ENCODE assay signal across 1 cellular context in the genomic region with DNA sequence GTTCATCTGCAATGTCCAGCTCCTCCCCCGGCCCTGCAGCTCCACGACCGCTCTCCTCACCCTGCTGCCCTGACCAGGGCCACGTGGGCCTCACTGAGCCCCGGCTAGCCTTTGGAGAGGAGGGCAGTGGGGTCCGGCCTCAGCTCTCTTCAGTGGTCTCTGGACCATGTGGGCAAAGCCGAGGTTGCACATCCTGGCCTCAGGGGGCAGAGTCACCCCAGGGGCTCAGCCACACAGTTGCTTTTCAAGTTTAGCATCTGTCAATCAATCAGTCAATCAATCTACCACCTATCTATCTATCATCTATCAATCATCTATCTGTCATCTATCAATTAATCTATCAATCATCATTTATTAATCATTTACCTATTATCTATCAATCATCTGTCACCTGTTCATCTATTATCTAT.
TF ChIP-seq lines count a peak whose summit lies in the region.

No MANE protein-coding gene starts in this region.

TF ChIP-seq in GM23338, 12 proteins besides CTCF, POLR2A, EP300 and RAD21 (continued from another document):
- TF ChIP-seq, protein P1, sequence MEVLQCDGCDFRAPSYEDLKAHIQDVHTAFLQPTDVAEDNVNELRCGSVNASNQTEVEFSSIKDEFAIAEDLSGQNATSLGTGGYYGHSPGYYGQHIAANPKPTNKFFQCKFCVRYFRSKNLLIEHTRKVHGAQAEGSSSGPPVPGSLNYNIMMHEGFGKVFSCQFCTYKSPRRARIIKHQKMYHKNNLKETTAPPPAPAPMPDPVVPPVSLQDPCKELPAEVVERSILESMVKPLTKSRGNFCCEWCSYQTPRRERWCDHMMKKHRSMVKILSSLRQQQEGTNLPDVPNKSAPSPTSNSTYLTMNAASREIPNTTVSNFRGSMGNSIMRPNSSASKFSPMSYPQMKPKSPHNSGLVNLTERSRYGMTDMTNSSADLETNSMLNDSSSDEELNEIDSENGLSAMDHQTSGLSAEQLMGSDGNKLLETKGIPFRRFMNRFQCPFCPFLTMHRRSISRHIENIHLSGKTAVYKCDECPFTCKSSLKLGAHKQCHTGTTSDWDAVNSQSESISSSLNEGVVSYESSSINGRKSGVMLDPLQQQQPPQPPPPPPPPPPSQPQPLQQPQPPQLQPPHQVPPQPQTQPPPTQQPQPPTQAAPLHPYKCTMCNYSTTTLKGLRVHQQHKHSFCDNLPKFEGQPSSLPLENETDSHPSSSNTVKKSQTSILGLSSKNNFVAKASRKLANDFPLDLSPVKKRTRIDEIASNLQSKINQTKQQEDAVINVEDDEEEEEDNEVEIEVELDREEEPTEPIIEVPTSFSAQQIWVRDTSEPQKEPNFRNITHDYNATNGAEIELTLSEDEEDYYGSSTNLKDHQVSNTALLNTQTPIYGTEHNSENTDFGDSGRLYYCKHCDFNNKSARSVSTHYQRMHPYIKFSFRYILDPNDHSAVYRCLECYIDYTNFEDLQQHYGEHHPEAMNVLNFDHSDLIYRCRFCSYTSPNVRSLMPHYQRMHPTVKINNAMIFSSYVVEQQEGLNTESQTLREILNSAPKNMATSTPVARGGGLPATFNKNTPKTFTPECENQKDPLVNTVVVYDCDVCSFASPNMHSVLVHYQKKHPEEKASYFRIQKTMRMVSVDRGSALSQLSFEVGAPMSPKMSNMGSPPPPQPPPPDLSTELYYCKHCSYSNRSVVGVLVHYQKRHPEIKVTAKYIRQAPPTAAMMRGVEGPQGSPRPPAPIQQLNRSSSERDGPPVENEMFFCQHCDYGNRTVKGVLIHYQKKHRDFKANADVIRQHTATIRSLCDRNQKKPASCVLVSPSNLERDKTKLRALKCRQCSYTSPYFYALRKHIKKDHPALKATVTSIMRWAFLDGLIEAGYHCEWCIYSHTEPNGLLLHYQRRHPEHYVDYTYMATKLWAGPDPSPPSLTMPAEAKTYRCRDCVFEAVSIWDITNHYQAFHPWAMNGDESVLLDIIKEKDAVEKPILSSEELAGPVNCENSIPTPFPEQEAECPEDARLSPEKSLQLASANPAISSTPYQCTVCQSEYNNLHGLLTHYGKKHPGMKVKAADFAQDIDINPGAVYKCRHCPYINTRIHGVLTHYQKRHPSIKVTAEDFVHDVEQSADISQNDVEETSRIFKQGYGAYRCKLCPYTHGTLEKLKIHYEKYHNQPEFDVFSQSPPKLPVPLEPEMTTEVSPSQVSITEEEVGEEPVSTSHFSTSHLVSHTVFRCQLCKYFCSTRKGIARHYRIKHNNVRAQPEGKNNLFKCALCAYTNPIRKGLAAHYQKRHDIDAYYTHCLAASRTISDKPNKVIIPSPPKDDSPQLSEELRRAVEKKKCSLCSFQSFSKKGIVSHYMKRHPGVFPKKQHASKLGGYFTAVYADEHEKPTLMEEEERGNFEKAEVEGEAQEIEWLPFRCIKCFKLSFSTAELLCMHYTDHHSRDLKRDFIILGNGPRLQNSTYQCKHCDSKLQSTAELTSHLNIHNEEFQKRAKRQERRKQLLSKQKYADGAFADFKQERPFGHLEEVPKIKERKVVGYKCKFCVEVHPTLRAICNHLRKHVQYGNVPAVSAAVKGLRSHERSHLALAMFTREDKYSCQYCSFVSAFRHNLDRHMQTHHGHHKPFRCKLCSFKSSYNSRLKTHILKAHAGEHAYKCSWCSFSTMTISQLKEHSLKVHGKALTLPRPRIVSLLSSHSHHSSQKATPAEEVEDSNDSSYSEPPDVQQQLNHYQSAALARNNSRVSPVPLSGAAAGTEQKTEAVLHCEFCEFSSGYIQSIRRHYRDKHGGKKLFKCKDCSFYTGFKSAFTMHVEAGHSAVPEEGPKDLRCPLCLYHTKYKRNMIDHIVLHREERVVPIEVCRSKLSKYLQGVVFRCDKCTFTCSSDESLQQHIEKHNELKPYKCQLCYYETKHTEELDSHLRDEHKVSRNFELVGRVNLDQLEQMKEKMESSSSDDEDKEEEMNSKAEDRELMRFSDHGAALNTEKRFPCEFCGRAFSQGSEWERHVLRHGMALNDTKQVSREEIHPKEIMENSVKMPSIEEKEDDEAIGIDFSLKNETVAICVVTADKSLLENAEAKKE (CRISPR knock-in tag; IDR thresholded peaks at IDR 0.05) = no peak
- TF ChIP-seq, protein P2, sequence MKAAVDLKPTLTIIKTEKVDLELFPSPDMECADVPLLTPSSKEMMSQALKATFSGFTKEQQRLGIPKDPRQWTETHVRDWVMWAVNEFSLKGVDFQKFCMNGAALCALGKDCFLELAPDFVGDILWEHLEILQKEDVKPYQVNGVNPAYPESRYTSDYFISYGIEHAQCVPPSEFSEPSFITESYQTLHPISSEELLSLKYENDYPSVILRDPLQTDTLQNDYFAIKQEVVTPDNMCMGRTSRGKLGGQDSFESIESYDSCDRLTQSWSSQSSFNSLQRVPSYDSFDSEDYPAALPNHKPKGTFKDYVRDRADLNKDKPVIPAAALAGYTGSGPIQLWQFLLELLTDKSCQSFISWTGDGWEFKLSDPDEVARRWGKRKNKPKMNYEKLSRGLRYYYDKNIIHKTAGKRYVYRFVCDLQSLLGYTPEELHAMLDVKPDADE (IDR thresholded peaks at IDR 0.05) = no peak
- TF ChIP-seq ZNF331 (CRISPR knock-in tag; IDR thresholded peaks at IDR 0.05; ENCODE audit: low read depth) (no peak), JUNB (IDR thresholded peaks at IDR 0.05; ENCODE audit: unreplicated experiment) (no peak), STAT1 (IDR thresholded peaks at IDR 0.05; ENCODE audit: unreplicated experiment) (no peak), EZH2phosphoT487 (IDR thresholded peaks at IDR 0.05; ENCODE audit: unreplicated experiment) (no peak)
- TF ChIP-seq, protein P3, sequence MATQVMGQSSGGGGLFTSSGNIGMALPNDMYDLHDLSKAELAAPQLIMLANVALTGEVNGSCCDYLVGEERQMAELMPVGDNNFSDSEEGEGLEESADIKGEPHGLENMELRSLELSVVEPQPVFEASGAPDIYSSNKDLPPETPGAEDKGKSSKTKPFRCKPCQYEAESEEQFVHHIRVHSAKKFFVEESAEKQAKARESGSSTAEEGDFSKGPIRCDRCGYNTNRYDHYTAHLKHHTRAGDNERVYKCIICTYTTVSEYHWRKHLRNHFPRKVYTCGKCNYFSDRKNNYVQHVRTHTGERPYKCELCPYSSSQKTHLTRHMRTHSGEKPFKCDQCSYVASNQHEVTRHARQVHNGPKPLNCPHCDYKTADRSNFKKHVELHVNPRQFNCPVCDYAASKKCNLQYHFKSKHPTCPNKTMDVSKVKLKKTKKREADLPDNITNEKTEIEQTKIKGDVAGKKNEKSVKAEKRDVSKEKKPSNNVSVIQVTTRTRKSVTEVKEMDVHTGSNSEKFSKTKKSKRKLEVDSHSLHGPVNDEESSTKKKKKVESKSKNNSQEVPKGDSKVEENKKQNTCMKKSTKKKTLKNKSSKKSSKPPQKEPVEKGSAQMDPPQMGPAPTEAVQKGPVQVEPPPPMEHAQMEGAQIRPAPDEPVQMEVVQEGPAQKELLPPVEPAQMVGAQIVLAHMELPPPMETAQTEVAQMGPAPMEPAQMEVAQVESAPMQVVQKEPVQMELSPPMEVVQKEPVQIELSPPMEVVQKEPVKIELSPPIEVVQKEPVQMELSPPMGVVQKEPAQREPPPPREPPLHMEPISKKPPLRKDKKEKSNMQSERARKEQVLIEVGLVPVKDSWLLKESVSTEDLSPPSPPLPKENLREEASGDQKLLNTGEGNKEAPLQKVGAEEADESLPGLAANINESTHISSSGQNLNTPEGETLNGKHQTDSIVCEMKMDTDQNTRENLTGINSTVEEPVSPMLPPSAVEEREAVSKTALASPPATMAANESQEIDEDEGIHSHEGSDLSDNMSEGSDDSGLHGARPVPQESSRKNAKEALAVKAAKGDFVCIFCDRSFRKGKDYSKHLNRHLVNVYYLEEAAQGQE (IDR thresholded peaks at IDR 0.05; ENCODE audit: unreplicated experiment) = no peak
